8 cellular contexts compared by ENCODE assay signal in the genomic region with DNA sequence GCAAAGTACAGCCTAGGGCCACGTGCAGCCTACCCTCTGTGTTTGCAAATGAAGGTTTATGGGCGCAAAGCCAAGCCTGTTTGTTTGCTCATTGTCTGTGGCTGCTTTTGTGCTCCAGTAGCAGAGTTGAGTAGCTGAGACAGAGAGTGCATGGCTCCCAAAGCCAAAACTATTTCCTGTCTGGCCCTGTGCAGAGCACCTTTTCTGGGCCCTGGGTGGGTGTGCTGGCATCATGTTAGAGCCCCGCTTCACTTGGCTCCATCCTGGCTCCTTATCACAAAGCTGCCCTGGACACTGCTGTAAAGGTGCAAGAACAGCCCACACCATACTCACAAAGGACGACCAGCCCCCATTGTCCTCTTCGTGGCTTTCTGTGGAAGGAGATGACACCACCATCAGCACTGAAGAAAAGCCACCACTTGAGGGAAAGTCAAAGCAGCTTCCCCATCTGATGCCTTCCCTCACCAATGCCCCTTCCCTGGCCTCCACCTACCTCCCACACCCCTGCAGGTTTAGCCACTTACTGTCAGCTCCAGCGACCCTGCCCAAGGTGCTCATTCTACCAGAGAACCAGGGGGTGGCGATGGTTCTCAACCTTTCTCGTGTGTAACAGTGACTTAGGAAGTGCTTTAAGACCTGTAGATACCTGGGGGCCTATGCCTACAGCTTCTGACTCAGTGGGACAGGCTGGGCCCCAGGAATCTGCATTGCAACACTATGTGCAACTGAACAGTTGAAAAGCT. TPM values are rescaled to one million over a fixed set of nuclear protein-coding genes. Genes with fewer than 3 reads are reported as not detected.
DNase-seq lines count a peak whose midpoint lies in the region; ATAC-seq and TF ChIP-seq lines count a peak whose summit lies in the region.

No MANE protein-coding gene starts in this region.

- peak; percentile 34 for TF ChIP-seq CTCF in OCI-LY1 (IDR thresholded peaks at IDR 0.05; ENCODE audit: low read length)
- TF ChIP-seq CTCF in neural crest cell (conservative IDR thresholded peaks at IDR 0.05) = peak; percentile 40
- no peak for TF ChIP-seq CTCF in lower leg skin (IDR thresholded peaks at IDR 0.05)

- H3K36me3 ChIP-seq in OCI-LY1 (ENCODE audit: insufficient read depth, low read length) = no peaks in the 10 kb centered on the region

- H3F3A ChIP-seq in OCI-LY1 (ENCODE audit: insufficient read depth, low read length) = no peaks in the 10 kb centered on the region

- H4K20me1 ChIP-seq in OCI-LY1 (ENCODE audit: insufficient read depth, low read length) = no peaks in the 10 kb centered on the region

- DNase-seq in activated gamma-delta T cell treated with Interleukin-2 at 50 U/mL for 16 hours (peak; percentile 77), activated gamma-delta T cell (lab: John Stamatoyannopoulos, UW) (no peak), neural crest cell (ENCODE audit: low read depth, low spot score) (no peak), lower leg skin (ENCODE audit: low spot score in 2 of 2) (no peak), NCI-H446 treated with DMSO at 0.1 percent for 48 hours (lab: John Stamatoyannopoulos, UW) (no peak)
- DNase-seq in activated naive CD4-positive, alpha-beta T cell treated with anti-CD3 and anti-CD28 coated beads, Interleukin-2, amount 50 U/mL, for 72 hours (ENCODE audit: low spot score in 2 of 2) = no peak

- H2AFZ ChIP-seq in OCI-LY1 (ENCODE audit: low read length) = no peak overlapping the region

- H3K4me2 ChIP-seq in OCI-LY1 (ENCODE audit: low read length) = no peak overlapping the region

- peaks cover 25 to 80% of the 10 kb centered on the region in 2 donors for H3K36me3 Mint-ChIP-seq in activated naive CD4-positive, alpha-beta T cell treated with anti-CD3 and anti-CD28 coated beads, Interleukin-2, amount 50 U/mL, for 72 hours
- no peaks in the 10 kb centered on the region for H3K36me3 Mint-ChIP-seq in neural crest cell (ENCODE audit: low read depth)

- peak overlapping the region; percentile 92 to 93 for H3K27ac Mint-ChIP-seq in activated naive CD4-positive, alpha-beta T cell treated with anti-CD3 and anti-CD28 coated beads, Interleukin-2, amount 50 U/mL, for 72 hours
- H3K27ac Mint-ChIP-seq in neural crest cell (ENCODE audit: unreplicated experiment) = peak overlapping the region; percentile 43

- H3K9me3 ChIP-seq in OCI-LY1 (ENCODE audit: low read length) = no peaks in the 10 kb centered on the region

- ATAC-seq in activated naive CD4-positive, alpha-beta T cell treated with anti-CD3 and anti-CD28 coated beads, Interleukin-2, amount 50 U/mL, for 72 hours = no peak
- no peak for ATAC-seq in GM18867 (IDR thresholded peaks at IDR 0.05; ENCODE audit: unreplicated experiment)

- H3K27ac ChIP-seq in OCI-LY1 (ENCODE audit: low read depth, low read length, poor library complexity, severe bottlenecking) = no peak overlapping the region

- H3K4me3 Mint-ChIP-seq in neural crest cell = no peak overlapping the region

- TF ChIP-seq POLR2A in lower leg skin (IDR thresholded peaks at IDR 0.05) = no peak

- intact Hi-C loops in lower leg skin (cut with DNase I; ENCODE audit: low total_unique reads) = no loop called here

- 75 to 81% methylated on average over 8 of the region's 8 CpGs for WGBS in lower leg skin, 2 donors

- H3K27me3 Mint-ChIP-seq in neural crest cell (ENCODE audit: low read depth) = no peaks in the 10 kb centered on the region

- H3K9me3 Mint-ChIP-seq in activated naive CD4-positive, alpha-beta T cell treated with anti-CD3 and anti-CD28 coated beads, Interleukin-2, amount 50 U/mL, for 72 hours = no peaks in the 10 kb centered on the region
- H3K9me3 Mint-ChIP-seq in neural crest cell = no peaks in the 10 kb centered on the region

- no peak overlapping the region for H3K4me3 ChIP-seq in OCI-LY1 (ENCODE audit: low read depth, low read length, poor library complexity, severe bottlenecking)
- H3K4me3 ChIP-seq in lower leg skin (ENCODE audit: low read depth, poor library complexity, severe bottlenecking) = no peak overlapping the region

- H3K4me1 Mint-ChIP-seq in neural crest cell = peaks cover under 1% of the 10 kb centered on the region

- no peaks in the 10 kb centered on the region for H3K27me3 ChIP-seq in OCI-LY1 (ENCODE audit: insufficient read depth, low read length)

- H3K4me1 ChIP-seq in OCI-LY1 (ENCODE audit: insufficient read depth, low read length, severe bottlenecking) = no peaks in the 10 kb centered on the region

- H3K79me2 ChIP-seq in OCI-LY1 (ENCODE audit: insufficient read depth, low read length) = no peaks in the 10 kb centered on the region

- H3K9me2 ChIP-seq in OCI-LY1 (ENCODE audit: low read depth, low read length) = no peaks in the 10 kb centered on the region

- no peak overlapping the region for H3K9ac ChIP-seq in OCI-LY1 (ENCODE audit: low read length)

RNA-seq across cellular contexts. Expression of gene LCP2, which starts 23.4 kb away (rescaled TPM):
- total RNA-seq in activated naive CD4-positive, alpha-beta T cell treated with anti-CD3 and anti-CD28 coated beads, Interleukin-2, amount 50 U/mL, for 72 hours = 100 to 1,000 TPM; 173 to 194 TPM
- not detected in 2 replicates for total RNA-seq in neural crest cell
- total RNA-seq in lower leg skin = 1 to 10 TPM; 4.6 to 6.5 (median 5.7) TPM

RNA-seq across cellular contexts. Expression of gene C5orf58, which starts 41.4 kb away (rescaled TPM):
- total RNA-seq in activated naive CD4-positive, alpha-beta T cell treated with anti-CD3 and anti-CD28 coated beads, Interleukin-2, amount 50 U/mL, for 72 hours = not detected
- total RNA-seq in neural crest cell = not detected in 2 replicates
- total RNA-seq in lower leg skin = under 1 TPM in 1 of 4 donors, not detected in 3; 0.19 TPM

Comparison
In these comparisons a context has a peak if more than half of its experiments do, and no peak if none do; other contexts are left out.
1. CTCF ChIP-seq: peak in OCI-LY1 (single experiment) and neural crest cell (single experiment); none in lower leg skin (0 of 3).
2. RNA of gene LCP2, which starts 23.4 kb away (total RNA-seq): 173 to 194 TPM in activated naive CD4-positive, alpha-beta T cell treated with anti-CD3 and anti-CD28 coated beads, Interleukin-2, amount 50 U/mL, for 72 hours; 4.6 to 6.5 TPM in lower leg skin and not detected in neural crest cell; every median in the first group is over 10 times any median in the second.